Comparison of ENCODE assay signal across 1 cellular context in the genomic region with DNA sequence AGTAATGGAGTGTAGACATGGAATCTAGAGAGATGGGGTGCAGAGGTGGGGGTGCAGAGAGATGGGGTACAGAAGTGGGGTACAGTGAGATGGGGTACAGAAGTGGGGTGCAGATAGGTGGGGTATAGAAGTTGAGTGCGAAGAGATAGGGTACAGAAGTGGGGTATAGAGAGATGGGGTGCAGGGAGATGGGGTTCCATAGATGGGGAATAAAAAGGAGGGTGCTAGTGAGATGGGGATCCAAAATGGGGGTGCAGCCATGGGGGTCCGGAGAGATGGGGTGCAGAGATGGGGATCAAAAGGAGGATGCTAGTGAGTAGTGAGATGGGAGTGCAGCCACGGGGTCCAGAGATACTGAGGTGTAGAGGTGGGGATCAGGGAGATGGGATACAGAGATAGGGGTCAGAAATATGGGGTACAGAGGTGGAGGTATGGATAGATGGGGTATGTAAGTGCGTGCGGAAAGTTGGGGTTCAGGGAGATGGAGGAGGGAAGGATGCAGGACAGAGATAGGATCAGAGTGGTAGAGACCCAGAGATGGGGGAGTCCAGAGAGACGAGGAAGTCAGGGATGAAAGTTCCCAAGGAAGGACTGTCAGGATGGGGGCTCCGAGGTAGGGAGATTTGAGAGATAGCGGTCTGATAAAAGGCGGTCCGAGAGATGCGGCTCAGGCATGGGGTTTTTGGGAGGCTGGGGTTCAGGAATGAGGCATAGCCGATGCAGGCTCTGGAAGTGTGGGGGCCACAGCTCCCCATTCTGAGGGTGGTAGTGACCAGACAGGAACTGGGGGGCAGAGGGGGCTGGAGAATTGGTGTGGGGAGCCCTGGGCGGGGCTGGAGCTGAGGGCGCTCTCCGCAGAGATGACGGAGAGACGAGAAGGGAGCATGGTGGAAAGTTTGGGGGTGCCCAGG.
TF ChIP-seq lines count a peak whose summit lies in the region.

No MANE protein-coding gene starts in this region.

TF ChIP-seq in IMR-90, 13 proteins besides CTCF, POLR2A, EP300 and RAD21 (continued from another document):
- TF ChIP-seq, protein P1, sequence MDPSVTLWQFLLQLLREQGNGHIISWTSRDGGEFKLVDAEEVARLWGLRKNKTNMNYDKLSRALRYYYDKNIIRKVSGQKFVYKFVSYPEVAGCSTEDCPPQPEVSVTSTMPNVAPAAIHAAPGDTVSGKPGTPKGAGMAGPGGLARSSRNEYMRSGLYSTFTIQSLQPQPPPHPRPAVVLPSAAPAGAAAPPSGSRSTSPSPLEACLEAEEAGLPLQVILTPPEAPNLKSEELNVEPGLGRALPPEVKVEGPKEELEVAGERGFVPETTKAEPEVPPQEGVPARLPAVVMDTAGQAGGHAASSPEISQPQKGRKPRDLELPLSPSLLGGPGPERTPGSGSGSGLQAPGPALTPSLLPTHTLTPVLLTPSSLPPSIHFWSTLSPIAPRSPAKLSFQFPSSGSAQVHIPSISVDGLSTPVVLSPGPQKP (IDR thresholded peaks at IDR 0.05; ENCODE audit: borderline replicate concordance, low read depth, low read length) = no peak
- TF ChIP-seq MXI1 (IDR thresholded peaks at IDR 0.05; ENCODE audit: borderline replicate concordance, low read depth, low read length) = no peak
- TF ChIP-seq, protein P2, sequence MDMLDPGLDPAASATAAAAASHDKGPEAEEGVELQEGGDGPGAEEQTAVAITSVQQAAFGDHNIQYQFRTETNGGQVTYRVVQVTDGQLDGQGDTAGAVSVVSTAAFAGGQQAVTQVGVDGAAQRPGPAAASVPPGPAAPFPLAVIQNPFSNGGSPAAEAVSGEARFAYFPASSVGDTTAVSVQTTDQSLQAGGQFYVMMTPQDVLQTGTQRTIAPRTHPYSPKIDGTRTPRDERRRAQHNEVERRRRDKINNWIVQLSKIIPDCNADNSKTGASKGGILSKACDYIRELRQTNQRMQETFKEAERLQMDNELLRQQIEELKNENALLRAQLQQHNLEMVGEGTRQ (IDR thresholded peaks at IDR 0.05; ENCODE audit: low read depth, low read length) = no peak
- no peak for TF ChIP-seq MAZ (IDR thresholded peaks at IDR 0.05; ENCODE audit: borderline replicate concordance, low read depth, low read length)
- no peak for TF ChIP-seq NFE2L2 (IDR thresholded peaks at IDR 0.05; ENCODE audit: low read depth, low read length)
- TF ChIP-seq RCOR1 (IDR thresholded peaks at IDR 0.05; ENCODE audit: insufficient replicate concordance, low read length) = no peak
- TF ChIP-seq CHD1 (IDR thresholded peaks at IDR 0.05; ENCODE audit: low read depth, low read length) = no peak
- no peak for TF ChIP-seq FOS (IDR thresholded peaks at IDR 0.05; ENCODE audit: low read depth, low read length)
- TF ChIP-seq SMC3 (IDR thresholded peaks at IDR 0.05; ENCODE audit: low read depth, low read length) = no peak
- TF ChIP-seq CEBPB (IDR thresholded peaks at IDR 0.05; ENCODE audit: low read depth, low read length) = no peak
- TF ChIP-seq BHLHE40 (IDR thresholded peaks at IDR 0.05; ENCODE audit: low read depth, low read length) = no peak
- TF ChIP-seq RFX5 (IDR thresholded peaks at IDR 0.05; ENCODE audit: low read depth, low read length) = no peak
